Comparison of ENCODE assay signal across 8 cellular contexts in the genomic region with DNA sequence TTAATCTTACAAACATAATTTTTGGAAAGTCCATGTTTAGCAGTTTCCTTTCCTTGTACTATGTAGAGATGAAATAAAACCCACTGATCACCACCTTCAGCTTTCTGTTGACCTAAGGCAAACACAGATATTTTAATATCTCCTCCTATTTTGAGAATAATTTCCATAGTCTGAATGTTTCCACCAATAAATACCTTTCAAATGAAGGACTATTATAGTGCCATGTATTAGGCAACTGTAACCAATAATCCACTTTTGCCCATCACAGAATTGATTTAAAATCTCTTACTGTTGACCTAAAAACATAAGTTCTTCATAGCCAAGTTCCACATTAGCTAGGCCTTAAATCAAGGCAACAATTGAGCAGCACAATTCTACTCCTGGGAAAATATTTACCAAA. TPM values are rescaled to one million over a fixed set of nuclear protein-coding genes. Genes with fewer than 3 reads are reported as not detected.
DNase-seq lines count a peak whose midpoint lies in the region; ATAC-seq and TF ChIP-seq lines count a peak whose summit lies in the region.

No MANE protein-coding gene starts in this region.

- no peaks in the 10 kb centered on the region for H4K20me1 ChIP-seq in Karpas-422 (ENCODE audit: insufficient read depth, low read depth, low read length)

- H3K36me3 Mint-ChIP-seq in T-helper 17 cell (ENCODE audit: low read depth), result peaks cover 5% of the 10 kb centered on the region
- H3K36me3 Mint-ChIP-seq in glutamatergic neuron (ENCODE audit: unreplicated experiment), result no peaks in the 10 kb centered on the region

- H3K9ac ChIP-seq in skeletal muscle tissue (ENCODE audit: low read depth in 1 of 3, low read length in 3 of 3), result peak overlapping the region; percentile 47 to 87 (median 65)
- H3K9ac ChIP-seq in Karpas-422 (ENCODE audit: low read length), result no peak overlapping the region

- no peak for TF ChIP-seq CTCF in glutamatergic neuron (IDR thresholded peaks at IDR 0.05; ENCODE audit: partially characterized antibody, unreplicated experiment)

- H3K27ac ChIP-seq in skeletal muscle tissue (ENCODE audit: low read depth, low read length) (peak overlapping the region; percentile 16), Karpas-422 (ENCODE audit: low read length) (no peak overlapping the region)

- H3K9me3 Mint-ChIP-seq in glutamatergic neuron (ENCODE audit: unreplicated experiment), result peaks cover 9% of the 10 kb centered on the region

- no peak for ATAC-seq in T-helper 17 cell
- ATAC-seq in GM19351 (IDR thresholded peaks at IDR 0.05; ENCODE audit: unreplicated experiment), result no peak
- no peak for ATAC-seq in HG02763 (IDR thresholded peaks at IDR 0.05; ENCODE audit: unreplicated experiment)

- H3K4me1 Mint-ChIP-seq in T-helper 17 cell (peaks cover 5% of the 10 kb centered on the region), glutamatergic neuron (ENCODE audit: low read depth, unreplicated experiment) (peaks cover 12% of the 10 kb centered on the region)

- no peaks in the 10 kb centered on the region for H3K9me3 ChIP-seq in T-helper 17 cell (ENCODE audit: control insufficient read depth, low read length, poor library complexity, severe bottlenecking)
- H3K9me3 ChIP-seq in skeletal muscle tissue (ENCODE audit: control insufficient read depth in 3 of 3, low read length in 3 of 3), result no peaks in the 10 kb centered on the region
- H3K9me3 ChIP-seq in Karpas-422 (ENCODE audit: low read length), result no peaks in the 10 kb centered on the region

- H3K27me3 Mint-ChIP-seq in T-helper 17 cell (peaks cover 52% of the 10 kb centered on the region), glutamatergic neuron (ENCODE audit: unreplicated experiment) (peaks cover 3% of the 10 kb centered on the region)

- H3K9me2 ChIP-seq in Karpas-422 (replicated peaks; ENCODE audit: insufficient read depth, low read length), result no peaks in the 10 kb centered on the region

- H2AFZ ChIP-seq in Karpas-422 (ENCODE audit: low read length), result no peak overlapping the region

- H3K4me1 ChIP-seq in skeletal muscle tissue (ENCODE audit: control insufficient read depth in 3 of 3, insufficient read depth in 3 of 3, low read length in 3 of 3), result peaks cover 3 to 6% (median 5%) of the 10 kb centered on the region in 3 donors
- H3K4me1 ChIP-seq in Karpas-422 (ENCODE audit: low read length), result no peaks in the 10 kb centered on the region

- no peaks in the 10 kb centered on the region for H3K79me2 ChIP-seq in Karpas-422 (ENCODE audit: low read length)

- peak overlapping the region; percentile 84 for H3K4me3 ChIP-seq in H7 (ENCODE audit: insufficient read depth, low read depth, low read length)
- H3K4me3 ChIP-seq in skeletal muscle tissue (ENCODE audit: low read length in 3 of 3), result peak overlapping the region; percentile 71 to 94 (median 91)
- H3K4me3 ChIP-seq in Karpas-422 (ENCODE audit: low read length), result no peak overlapping the region

- H3K27ac Mint-ChIP-seq in T-helper 17 cell, result no peak overlapping the region
- H3K27ac Mint-ChIP-seq in glutamatergic neuron (ENCODE audit: unreplicated experiment), result no peak overlapping the region

- H3K27me3 ChIP-seq in H7 (ENCODE audit: control insufficient read depth, insufficient read depth, low read length) (no peaks in the 10 kb centered on the region), skeletal muscle tissue (ENCODE audit: control insufficient read depth in 3 of 3, insufficient read depth in 3 of 3, low read length in 3 of 3) (no peaks in the 10 kb centered on the region), Karpas-422 (ENCODE audit: low read length) (no peaks in the 10 kb centered on the region)

- peak overlapping the region; percentile 34 for H3K4me3 Mint-ChIP-seq in T-helper 17 cell
- H3K4me3 Mint-ChIP-seq in glutamatergic neuron (ENCODE audit: unreplicated experiment), result peak overlapping the region; percentile 96

- H3K36me3 ChIP-seq in H7 (replicated peaks; ENCODE audit: control insufficient read depth, insufficient read depth, low read length), result no peaks in the 10 kb centered on the region
- H3K36me3 ChIP-seq in skeletal muscle tissue (ENCODE audit: control insufficient read depth in 3 of 3, insufficient read depth in 3 of 3, low read length in 3 of 3), result no peaks in the 10 kb centered on the region
- H3K36me3 ChIP-seq in Karpas-422 (ENCODE audit: insufficient read depth, low read length), result no peaks in the 10 kb centered on the region

- DNase-seq in H7 (no peak), T-helper 17 cell (no peak), glutamatergic neuron (no peak), Karpas-422 (no peak)
- DNase-seq in activated CD4-positive, alpha-beta T cell treated with anti-CD3 and anti-CD28 coated beads, Interleukin-2, amount 50 U/mL, for 48 hours, result no peak

- no peak overlapping the region for H3K4me2 ChIP-seq in Karpas-422 (ENCODE audit: low read depth, low read length, poor library complexity, severe bottlenecking)

RNA-seq across cellular contexts. Expression of a gene that starts 1.8 kb away (rescaled TPM):
- total RNA-seq in H7 (2014; rRNA removed; shearing (Covaris generic)), result 26.1 and 32.4 TPM in 2 replicates
- 1 to 10 TPM; 1.2 to 2.5 TPM for total RNA-seq in T-helper 17 cell
- 66.0 TPM for total RNA-seq in glutamatergic neuron (ENCODE audit: unreplicated experiment)
- 44.4 TPM for total RNA-seq in skeletal muscle tissue
- not detected in 2 replicates for total RNA-seq in Karpas-422 (2014; rRNA removed; shearing (Covaris generic); ENCODE audit: low replicate concordance)
